Comparison of ENCODE assay signal across 4 cellular contexts in the genomic region with DNA sequence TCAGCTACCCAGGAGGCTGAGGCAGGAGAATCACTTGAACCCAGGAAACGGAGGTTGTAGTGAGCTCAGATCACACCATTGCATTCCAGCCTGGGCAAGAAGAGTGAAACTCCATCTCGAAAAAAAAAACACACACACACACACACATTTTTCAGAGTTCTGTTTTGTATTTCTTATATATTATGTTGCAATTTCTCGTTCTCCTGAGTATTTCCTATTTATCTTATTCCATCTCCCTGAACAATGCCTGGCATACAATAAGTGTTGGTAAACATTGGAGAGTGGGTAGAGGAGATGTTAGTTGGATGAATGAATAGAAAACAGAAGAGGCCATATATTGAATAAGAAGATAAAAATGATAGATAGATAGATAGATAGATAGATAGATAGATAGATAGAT.
"Had no signal": no experiment of that assay in that cellular context is flagged by ENCODE, and none has a peak within 500 bp of the region (broad histone marks: within the 10 kb centered on the region; RNA-seq: fewer than 3 reads in every experiment).

No MANE protein-coding gene starts in this region.

- H3K4me1 Mint-ChIP-seq: GM23338, H9 had no signal

- H3K4me3 Mint-ChIP-seq: GM23338, H9 had no signal

- H3K9me3 Mint-ChIP-seq: GM23338, H9 had no signal

- H3K27ac Mint-ChIP-seq: GM23338, H9 had no signal

- DNase-seq: H9, HCEC 1CT, KBM-7 had no signal

- H3K4me3 ChIP-seq: GM23338 had no signal
